Comparison of ENCODE assay signal across 8 cellular contexts in genomic region chr6:106117579-106117978, GRCh38. TPM values are rescaled to one million over a fixed set of nuclear protein-coding genes. Genes with fewer than 3 reads are reported as not detected.
DNase-seq lines count a peak whose midpoint lies in the region; ATAC-seq, FAIRE-seq and TF ChIP-seq lines count a peak whose summit lies in the region.

No MANE protein-coding gene starts in this region.

- H3K36me3 ChIP-seq in esophagus muscularis mucosa: no peaks in the 10 kb centered on the region
- H3K36me3 ChIP-seq in neural progenitor cell: no peaks in the 10 kb centered on the region

- 70% methylated on average over 6 of the region's 6 CpGs for WGBS in esophagus muscularis mucosa

- ATAC-seq in HG03097 (IDR thresholded peaks at IDR 0.05; ENCODE audit: low FRiP score, unreplicated experiment) (peak; percentile 35), memory B cell (ENCODE audit: low read depth) (peak; percentile 88)

- H3K4me3 ChIP-seq in esophagus muscularis mucosa: no peak overlapping the region
- no peak overlapping the region for H3K4me3 ChIP-seq in neural progenitor cell

- peaks cover 7% of the 10 kb centered on the region for H3K9me3 Mint-ChIP-seq in activated CD4-positive, alpha-beta T cell treated with anti-CD3 and anti-CD28 coated beads, Interleukin-2, amount 10 ng/mL, durations not matched to agents 24 days and 14 days
- H3K9me3 Mint-ChIP-seq in memory B cell: no peaks in the 10 kb centered on the region
- H3K9me3 Mint-ChIP-seq in neural progenitor cell: no peaks in the 10 kb centered on the region

- no peaks in the 10 kb centered on the region for H3K27me3 Mint-ChIP-seq in activated CD4-positive, alpha-beta T cell treated with anti-CD3 and anti-CD28 coated beads, Interleukin-2, amount 10 ng/mL, durations not matched to agents 24 days and 14 days
- H3K27me3 Mint-ChIP-seq in memory B cell (no peaks in the 10 kb centered on the region), neural progenitor cell (ENCODE audit: insufficient read depth, low read depth) (no peaks in the 10 kb centered on the region)

- H3K9me3 ChIP-seq in esophagus muscularis mucosa (no peaks in the 10 kb centered on the region), neural progenitor cell (ENCODE audit: low read depth) (no peaks in the 10 kb centered on the region)

- TF ChIP-seq POLR2A in esophagus muscularis mucosa (IDR thresholded peaks at IDR 0.05; ENCODE audit: low read depth) (no peak), H54 (IDR thresholded peaks at IDR 0.05; ENCODE audit: low read depth, low read length) (no peak)

- TF ChIP-seq CTCF in GM12873 (IDR thresholded peaks at IDR 0.05; ENCODE audit: insufficient read depth, low read depth, low read length, missing control alignments) (peak; percentile 16), esophagus muscularis mucosa (IDR thresholded peaks at IDR 0.05) (no peak), neural progenitor cell (IDR thresholded peaks at IDR 0.05) (no peak)

- H3K4me1 ChIP-seq in esophagus muscularis mucosa: no peaks in the 10 kb centered on the region
- H3K4me1 ChIP-seq in neural progenitor cell: no peaks in the 10 kb centered on the region

- DNase-seq in activated CD4-positive, alpha-beta T cell treated with anti-CD3 and anti-CD28 coated beads, Interleukin-2, amount 10 ng/mL, durations not matched to agents 24 days and 14 days: peak; percentile 88
- DNase-seq in memory B cell (ENCODE audit: low spot score in 2 of 2) (peak in 1 of 2 donors; percentile 34), NCI-H524 treated with DMSO at 0.1 percent for 48 hours (lab: John Stamatoyannopoulos, UW) (no peak), esophagus muscularis mucosa (ENCODE audit: extremely low spot score) (no peak), H54 (ENCODE audit: insufficient read length, low spot score) (no peak), neural progenitor cell (ENCODE audit: low spot score) (no peak)

- H3K4me1 Mint-ChIP-seq in activated CD4-positive, alpha-beta T cell treated with anti-CD3 and anti-CD28 coated beads, Interleukin-2, amount 10 ng/mL, durations not matched to agents 24 days and 14 days: peaks cover 76% of the 10 kb centered on the region
- H3K4me1 Mint-ChIP-seq in memory B cell: peaks cover 19% of the 10 kb centered on the region
- no peaks in the 10 kb centered on the region for H3K4me1 Mint-ChIP-seq in neural progenitor cell

- H3K27ac ChIP-seq in esophagus muscularis mucosa (replicated peaks in 1 of 4) (no peak overlapping the region), neural progenitor cell (no peak overlapping the region)

- H3K4me3 Mint-ChIP-seq in activated CD4-positive, alpha-beta T cell treated with anti-CD3 and anti-CD28 coated beads, Interleukin-2, amount 10 ng/mL, durations not matched to agents 24 days and 14 days: peak overlapping the region; percentile 29
- H3K4me3 Mint-ChIP-seq in memory B cell (peak overlapping the region; percentile 1), neural progenitor cell (no peak overlapping the region)

- TF ChIP-seq EP300 in esophagus muscularis mucosa (IDR thresholded peaks at IDR 0.05): no peak

- H3K27ac Mint-ChIP-seq in activated CD4-positive, alpha-beta T cell treated with anti-CD3 and anti-CD28 coated beads, Interleukin-2, amount 10 ng/mL, durations not matched to agents 24 days and 14 days: peak overlapping the region; percentile 81
- H3K27ac Mint-ChIP-seq in memory B cell (peak overlapping the region; percentile 75), neural progenitor cell (no peak overlapping the region)

- H3K36me3 Mint-ChIP-seq in activated CD4-positive, alpha-beta T cell treated with anti-CD3 and anti-CD28 coated beads, Interleukin-2, amount 10 ng/mL, durations not matched to agents 24 days and 14 days (ENCODE audit: low read depth): peaks cover 3% of the 10 kb centered on the region
- H3K36me3 Mint-ChIP-seq in memory B cell: no peaks in the 10 kb centered on the region
- no peaks in the 10 kb centered on the region for H3K36me3 Mint-ChIP-seq in neural progenitor cell

- no peak for FAIRE-seq in H54 (lab: Jason Lieb, UNC)

- H3K9ac ChIP-seq in neural progenitor cell: no peak overlapping the region

- no peak overlapping the region for H3K4me2 ChIP-seq in neural progenitor cell

- intact Hi-C loops in activated CD4-positive, alpha-beta T cell treated with anti-CD3 and anti-CD28 coated beads, Interleukin-2, amount 10 ng/mL, durations not matched to agents 24 days and 14 days (cut with micrococcal nuclease): loop anchor here (1.0 kb wide), 1 partner anchor 9 kb away; no protein-coding TSS in a partner anchor
- intact Hi-C loops in esophagus muscularis mucosa (cut with DNase I): no loop called here

- no peaks in the 10 kb centered on the region for H3K79me2 ChIP-seq in neural progenitor cell (ENCODE audit: low read depth)

- no peaks in the 10 kb centered on the region for H3K27me3 ChIP-seq in esophagus muscularis mucosa
- H3K27me3 ChIP-seq in neural progenitor cell: no peaks in the 10 kb centered on the region

- no peaks in the 10 kb centered on the region for H4K20me1 ChIP-seq in neural progenitor cell (ENCODE audit: low read depth)

- H2AFZ ChIP-seq in neural progenitor cell (replicated peaks): no peak overlapping the region

- H3F3A ChIP-seq in neural progenitor cell (ENCODE audit: low read depth): no peaks in the 10 kb centered on the region

RNA-seq across cellular contexts. Expression of gene PRDM1, which starts 31.4 kb away (rescaled TPM):
- 35.9 and 37.4 TPM in 2 replicates for total RNA-seq in activated CD4-positive, alpha-beta T cell treated with anti-CD3 and anti-CD28 coated beads, Interleukin-2, amount 10 ng/mL, durations not matched to agents 24 days and 14 days
- 1 to 10 TPM; 1.8 to 5.1 (median 2.3) TPM for total RNA-seq in esophagus muscularis mucosa
- total RNA-seq in neural progenitor cell (ENCODE audit: low replicate concordance): 0.37 and 0.43 TPM in 2 replicates
